Comparison of ENCODE assay signal across 24 cellular contexts in genomic region chr14:63761356-63762117, GRCh38. TPM values are rescaled to one million over a fixed set of nuclear protein-coding genes. Genes with fewer than 3 reads are reported as not detected.
DNase-seq lines count a peak whose midpoint lies in the region; ATAC-seq, FAIRE-seq and TF ChIP-seq lines count a peak whose summit lies in the region.
"Had no signal": no experiment of that assay in that cellular context is flagged by ENCODE, and none has a peak within 500 bp of the region (broad histone marks: within the 10 kb centered on the region; RNA-seq: fewer than 3 reads in every experiment).

No MANE protein-coding gene starts in this region.

- no peaks in the 10 kb centered on the region for H3K27me3 Mint-ChIP-seq in activated naive CD4-positive, alpha-beta T cell treated with anti-CD3 and anti-CD28 coated beads, Interleukin-2, amount 50 U/mL, for 24 hours
- no peaks in the 10 kb centered on the region for H3K27me3 Mint-ChIP-seq in activated naive CD4-positive, alpha-beta T cell treated with anti-CD3 and anti-CD28 coated beads for 36 hours (ENCODE audit: low read depth)
- H3K27me3 Mint-ChIP-seq in type B pancreatic cell: no peaks in the 10 kb centered on the region

- peak overlapping the region; percentile 15 for H3K27ac Mint-ChIP-seq in activated naive CD4-positive, alpha-beta T cell treated with anti-CD3 and anti-CD28 coated beads, Interleukin-2, amount 50 U/mL, for 24 hours
- no peak overlapping the region for H3K27ac Mint-ChIP-seq in activated naive CD4-positive, alpha-beta T cell treated with anti-CD3 and anti-CD28 coated beads for 36 hours
- peak overlapping the region; percentile 85 for H3K27ac Mint-ChIP-seq in type B pancreatic cell

- no peaks in the 10 kb centered on the region for H3K27me3 ChIP-seq in endothelial cell of umbilical vein (ENCODE audit: control insufficient read depth in 2 of 2, insufficient read depth in 2 of 2, low read length in 2 of 2)
- H3K27me3 ChIP-seq: body of pancreas, colonic mucosa, foreskin keratinocyte, tibial nerve had no signal

- H3K4me1 Mint-ChIP-seq in activated naive CD4-positive, alpha-beta T cell treated with anti-CD3 and anti-CD28 coated beads, Interleukin-2, amount 50 U/mL, for 24 hours: peaks cover 16% of the 10 kb centered on the region
- H3K4me1 Mint-ChIP-seq in activated naive CD4-positive, alpha-beta T cell treated with anti-CD3 and anti-CD28 coated beads for 36 hours (ENCODE audit: low read depth): peaks cover 11% of the 10 kb centered on the region
- H3K4me1 Mint-ChIP-seq in type B pancreatic cell (ENCODE audit: unreplicated experiment): peaks cover 7% of the 10 kb centered on the region

- POLR2A ChIA-PET in endothelial cell of umbilical vein (lab: Charles Lee): no interaction called here

- H3K36me3 Mint-ChIP-seq in activated naive CD4-positive, alpha-beta T cell treated with anti-CD3 and anti-CD28 coated beads, Interleukin-2, amount 50 U/mL, for 24 hours: no peaks in the 10 kb centered on the region
- H3K36me3 Mint-ChIP-seq in activated naive CD4-positive, alpha-beta T cell treated with anti-CD3 and anti-CD28 coated beads for 36 hours (ENCODE audit: low read depth): no peaks in the 10 kb centered on the region
- H3K36me3 Mint-ChIP-seq in type B pancreatic cell: no peaks in the 10 kb centered on the region
- H3K36me3 Mint-ChIP-seq: CD4-positive, CD25-positive, alpha-beta regulatory T cell had no signal

- intact Hi-C loops in activated naive CD4-positive, alpha-beta T cell treated with anti-CD3 and anti-CD28 coated beads for 36 hours (cut with micrococcal nuclease): no loop called here
- intact Hi-C loops in endothelial cell of umbilical vein (cut with micrococcal nuclease): no loop called here

- H3K9me1 ChIP-seq in endothelial cell of umbilical vein (replicated peaks; ENCODE audit: control insufficient read depth, extremely low read depth, insufficient read depth, low read length): no peaks in the 10 kb centered on the region

- no peaks in the 10 kb centered on the region for H3K36me3 ChIP-seq in endothelial cell of umbilical vein (ENCODE audit: control insufficient read depth in 2 of 2, extremely low read depth in 1 of 2, insufficient read depth in 2 of 2, low read length in 2 of 2)
- H3K36me3 ChIP-seq: colonic mucosa, tibial nerve had no signal

- no peaks in the 10 kb centered on the region for H3K79me2 ChIP-seq in endothelial cell of umbilical vein (ENCODE audit: control insufficient read depth, insufficient read depth, low read length)

- no peak overlapping the region for H3K4me3 ChIP-seq in endothelial cell of umbilical vein (replicated peaks in 1 of 3; ENCODE audit: insufficient read depth in 1 of 3, low read depth in 1 of 3, low read length in 3 of 3)
- H3K4me3 ChIP-seq: body of pancreas, colonic mucosa, tibial nerve had no signal

- H3K27ac ChIP-seq in endothelial cell of umbilical vein (ENCODE audit: insufficient read depth, low read depth, low read length): no peak overlapping the region
- H3K27ac ChIP-seq: body of pancreas, colonic mucosa, foreskin keratinocyte, tibial nerve had no signal

- H3K9me3 Mint-ChIP-seq in activated naive CD4-positive, alpha-beta T cell treated with anti-CD3 and anti-CD28 coated beads, Interleukin-2, amount 50 U/mL, for 24 hours: no peaks in the 10 kb centered on the region
- no peaks in the 10 kb centered on the region for H3K9me3 Mint-ChIP-seq in activated naive CD4-positive, alpha-beta T cell treated with anti-CD3 and anti-CD28 coated beads for 36 hours
- H3K9me3 Mint-ChIP-seq in type B pancreatic cell: peaks cover 5% of the 10 kb centered on the region
- H3K9me3 Mint-ChIP-seq: CD4-positive, CD25-positive, alpha-beta regulatory T cell had no signal

- no peak for ATAC-seq in GM18909 (IDR thresholded peaks at IDR 0.05; ENCODE audit: poor library complexity, unreplicated experiment)
- ATAC-seq: body of pancreas, foreskin keratinocyte had no signal

- H3K4me1 ChIP-seq in endothelial cell of umbilical vein (ENCODE audit: control insufficient read depth, extremely low read depth, insufficient read depth, low read length): no peaks in the 10 kb centered on the region
- H3K4me1 ChIP-seq: body of pancreas, colonic mucosa, foreskin keratinocyte had no signal

- H4K20me1 ChIP-seq in endothelial cell of umbilical vein (replicated peaks; ENCODE audit: control insufficient read depth, extremely low read depth, insufficient read depth, low read length): no peaks in the 10 kb centered on the region

- H3K9me3 ChIP-seq in endothelial cell of umbilical vein (replicated peaks; ENCODE audit: control insufficient read depth, insufficient read depth, low read length): no peaks in the 10 kb centered on the region
- H3K9me3 ChIP-seq: body of pancreas, colonic mucosa, tibial nerve had no signal

- TF ChIP-seq POLR2A in endothelial cell of umbilical vein (IDR thresholded peaks at IDR 0.05; ENCODE audit: low read depth, low read length): no peak

- no peak for DNase-seq in activated naive CD4-positive, alpha-beta T cell treated with anti-CD3 and anti-CD28 coated beads for 36 hours
- peak; percentile 38 to 45 for DNase-seq in NOMO-1 (lab: John Stamatoyannopoulos, UW; ENCODE audit: unreplicated experiment in 2 of 2)
- no peak for DNase-seq in endothelial cell of umbilical vein (ENCODE audit: low read depth, low spot score)
- no peak for DNase-seq in type B pancreatic cell (ENCODE audit: extremely low spot score, unreplicated experiment)
- DNase-seq in GF-D8 (lab: John Stamatoyannopoulos, UW): no peak
- no peak for DNase-seq in COLO668 (lab: John Stamatoyannopoulos, UW; ENCODE audit: unreplicated experiment)
- DNase-seq: activated CD4-positive, alpha-beta T cell treated with anti-CD3 and anti-CD28 coated beads for 4 hours; activated naive CD4-positive, alpha-beta T cell treated with anti-CD3 and anti-CD28 coated beads, Interleukin-2, amount 50 U/mL, for 16 hours; body of pancreas; CD4-positive, CD25-positive, alpha-beta regulatory T cell; colonic mucosa; foreskin keratinocyte; GOT3; hypothalamus; midbrain; NCI-H1092 treated with DMSO at 0.1 percent for 48 hours; NCI-H2107; NCI-H524; Right ventricle myocardium superior; stimulated activated CD4-positive, alpha-beta T cell treated with anti-CD3 and anti-CD28 coated beads, Interleukin-15, amount 100 ng/mL, for 24 hours; stimulated activated naive CD4-positive, alpha-beta T cell had no signal

- TF ChIP-seq CTCF in endothelial cell of umbilical vein (IDR thresholded peaks at IDR 0.05; ENCODE audit: extremely low read depth in 1 of 2, insufficient read depth in 1 of 2, low read depth in 1 of 2, low read length in 2 of 2) (no peak), type B pancreatic cell (conservative IDR thresholded peaks at IDR 0.05) (no peak)

- no peak overlapping the region for H2AFZ ChIP-seq in endothelial cell of umbilical vein (ENCODE audit: low read depth, low read length)

- no peak overlapping the region for H3K4me3 Mint-ChIP-seq in activated naive CD4-positive, alpha-beta T cell treated with anti-CD3 and anti-CD28 coated beads, Interleukin-2, amount 50 U/mL, for 24 hours
- no peak overlapping the region for H3K4me3 Mint-ChIP-seq in activated naive CD4-positive, alpha-beta T cell treated with anti-CD3 and anti-CD28 coated beads for 36 hours
- peak overlapping the region; percentile 38 for H3K4me3 Mint-ChIP-seq in type B pancreatic cell

- dilution Hi-C loops in endothelial cell of umbilical vein (cut with MboI; ENCODE audit: extremely low pct_ligation_motif_present, low sequenced_read_pairs): no loop called here

- FAIRE-seq in endothelial cell of umbilical vein (lab: Jason Lieb, UNC): peak; percentile 44

- no peak overlapping the region for H3K4me2 ChIP-seq in endothelial cell of umbilical vein (ENCODE audit: insufficient read depth, low read length)

- no TSS peak for BruUV-seq in endothelial cell of umbilical vein (replicated peaks; lab: Mats Ljungman, UMichigan)

- CTCF ChIA-PET in activated naive CD4-positive, alpha-beta T cell treated with anti-CD3 and anti-CD28 coated beads for 36 hours (lab: Charles Lee): no interaction called here
- CTCF ChIA-PET in endothelial cell of umbilical vein (lab: Charles Lee): no interaction called here

- H3K9ac ChIP-seq in endothelial cell of umbilical vein (replicated peaks; ENCODE audit: extremely low read depth, insufficient read depth, low read length): no peak overlapping the region

TF ChIP-seq in endothelial cell of umbilical vein, 7 proteins besides CTCF, POLR2A, EP300 and RAD21:
- TF ChIP-seq JUN (IDR thresholded peaks at IDR 0.05; ENCODE audit: borderline replicate concordance, insufficient read depth, insufficient read length, low read depth) (no peak), POLR2AphosphoS5 (IDR thresholded peaks at IDR 0.05; ENCODE audit: insufficient read depth, low read depth, low read length) (no peak), GATA2 (IDR thresholded peaks at IDR 0.05; ENCODE audit: insufficient read depth, insufficient read length, low read depth, low read length) (no peak), MAX (IDR thresholded peaks at IDR 0.05; ENCODE audit: insufficient read depth, insufficient read length) (no peak), FOS (IDR thresholded peaks at IDR 0.05; ENCODE audit: borderline replicate concordance, insufficient read depth, low read length) (no peak), MYC (IDR thresholded peaks at IDR 0.05; ENCODE audit: low read depth, low read length) (no peak), EZH2 (IDR thresholded peaks at IDR 0.05; ENCODE audit: borderline replicate concordance, low read depth, low read length, severe bottlenecking) (no peak)
TF ChIP-seq in endothelial cell of umbilical vein: peak in this region for 0.

RNA-seq across cellular contexts. Expression of gene SGPP1, which starts 33.7 kb away (rescaled TPM):
- total RNA-seq in activated naive CD4-positive, alpha-beta T cell treated with anti-CD3 and anti-CD28 coated beads for 36 hours: 10 to 100 TPM; 10.1 to 10.6 TPM
- total RNA-seq in endothelial cell of umbilical vein: 7.6 and 7.9 TPM in 2 replicates
- polyA plus RNA-seq in endothelial cell of umbilical vein: 4.5 and 6.2 TPM in 2 replicates
- polyA plus RNA-seq in endothelial cell of umbilical vein (2011; cell fraction: cytosol; rRNA removed): 2.8 and 3.3 TPM in 2 replicates
- polyA plus RNA-seq in endothelial cell of umbilical vein (2011; cell fraction: nucleus; rRNA removed): 3.0 and 4.8 TPM in 2 replicates
- 4.4 and 5.6 TPM in 2 replicates for polyA plus RNA-seq in endothelial cell of umbilical vein (2012)
- polyA minus RNA-seq in endothelial cell of umbilical vein: 5.4 TPM in 2 replicates
- 13.2 TPM for polyA minus RNA-seq in endothelial cell of umbilical vein (2011; cell fraction: cytosol; rRNA and poly(A)+ RNA removed)
- polyA minus RNA-seq in endothelial cell of umbilical vein (2011; cell fraction: nucleus; rRNA and poly(A)+ RNA removed): 5.3 and 5.4 TPM in 2 replicates
- total RNA-seq in type B pancreatic cell (ENCODE audit: low replicate concordance): 8.2 and 8.7 TPM in 2 replicates

Comparison
In these comparisons a context has a peak if more than half of its experiments do, and no peak if none do; other contexts are left out.
1. DNase-seq: peak in NOMO-1 (2 of 2); none in activated naive CD4-positive, alpha-beta T cell treated with anti-CD3 and anti-CD28 coated beads for 36 hours (single experiment), endothelial cell of umbilical vein (single experiment), type B pancreatic cell (single experiment), GF-D8 (single experiment) and COLO668 (single experiment).